Comparison of ENCODE assay signal across 30 cellular contexts in genomic region chr1:228653748-228654147, GRCh38.
DNase-seq lines count a peak whose midpoint lies in the region; FAIRE-seq and TF ChIP-seq lines count a peak whose summit lies in the region.
"Had no signal": no experiment of that assay in that cellular context is flagged by ENCODE, and none has a peak within 500 bp of the region (broad histone marks: within the 10 kb centered on the region; RNA-seq: fewer than 3 reads in every experiment).

No MANE protein-coding gene starts in this region.

- H3K4me3 ChIP-seq in HEK293 (ENCODE audit: low read depth, low read length) = no peak overlapping the region
- H3K4me3 ChIP-seq: A549; BLaER1; BLaER1 treated with 17β-estradiol and CSF1 and Interleukin-3, amounts not matched to agents 10 nM and 100 nM had no signal

- DNase-seq in HEK293T (ENCODE audit: extremely low spot score) (no peak), caudate nucleus (lab: John Stamatoyannopoulos, UW) (no peak), D721Med (ENCODE audit: insufficient read length, low spot score) (no peak)
- DNase-seq: 8988T; ACHN; AML-193; BE2C; C1 segment of cervical spinal cord; Caco-2; Calu3; CD4-positive, alpha-beta memory T cell; CD4-positive, alpha-beta T cell; CD4-positive, CD25-positive, alpha-beta regulatory T cell; CD8-positive, alpha-beta memory T cell; CD8-positive, alpha-beta T cell; COR-L47; DMS 273 treated with DMSO at 0.1 percent for 48 hours; DMS153; DMS53; DMS79; DMS79 treated with DMSO at 0.1 percent for 48 hours; DND-41; EL had no signal

- TF ChIP-seq CTCF in HEK293 (tag by site-specific recombination; IDR thresholded peaks at IDR 0.05) (no peak), D721Med (IDR thresholded peaks at IDR 0.05; ENCODE audit: insufficient read depth, missing control alignments) (no peak)

- POLR2A ChIA-PET in HEK293 (lab: Yijun Ruan, JAX) (interaction anchor here (0.7 kb wide), 1 partner anchor 969 kb away, joined by 3 read pairs; no protein-coding TSS in a partner anchor), HEK293T (lab: Yijun Ruan, JAX) (no interaction called here)

- no peak overlapping the region for H3K27ac ChIP-seq in HEK293 (ENCODE audit: extremely low read depth, low read depth, low read length)
- H3K27ac ChIP-seq in caudate nucleus (ENCODE audit: low read depth, low read length) = no peak overlapping the region
- H3K27ac ChIP-seq: 22Rv1; A549; BLaER1; BLaER1 treated with 17β-estradiol and CSF1 and Interleukin-3, amounts not matched to agents 10 nM and 100 nM; C4-2B had no signal

- FAIRE-seq in D721Med (lab: Jason Lieb, UNC) = no peak
- FAIRE-seq: A204.1 had no signal

- CTCF ChIA-PET in HEK293 (lab: Yijun Ruan, JAX) (interaction anchor here (1.0 kb wide), 1 partner anchor 11 kb away, joined by 9 read pairs; no protein-coding TSS in a partner anchor), HEK293T (lab: Yijun Ruan, JAX) (no interaction called here)

- no peaks in the 10 kb centered on the region for H3K9me3 ChIP-seq in HEK293 (ENCODE audit: control insufficient read depth, insufficient read depth, low read depth, low read length)
- H3K9me3 ChIP-seq: A549, BE2C, BLaER1, Caco-2 had no signal

- H3K4me1 ChIP-seq in HEK293 (ENCODE audit: control insufficient read depth, insufficient read depth, low read length) = peaks cover 2% of the 10 kb centered on the region; the same call in 1 of the 2 replicates
- H3K4me1 ChIP-seq: BE2C, BLaER1, Caco-2 had no signal

- H3K36me3 ChIP-seq in HEK293 (ENCODE audit: control insufficient read depth in 2 of 2, insufficient read depth in 1 of 2, low read length in 2 of 2) = peaks cover 0 to 7% of the 10 kb centered on the region in 2 experiments; a peak in 1 of 3 replicates
- H3K36me3 ChIP-seq: BE2C; BLaER1; BLaER1 treated with 17β-estradiol and CSF1 and Interleukin-3, amounts not matched to agents 10 nM and 100 nM had no signal

TF ChIP-seq in HEK293, 187 proteins besides CTCF, POLR2A, EP300 and RAD21:
- TF ChIP-seq SCRT2 (tag by site-specific recombination; IDR thresholded peaks at IDR 0.05) = peak; percentile 89
- no peak for TF ChIP-seq ZNF555 (tag by site-specific recombination; conservative IDR thresholded peaks at IDR 0.05)
- TF ChIP-seq TCF7L2 (IDR thresholded peaks at IDR 0.05; ENCODE audit: borderline replicate concordance, low read depth, low read length) = no peak
- no peak for TF ChIP-seq ZNF302 (tag by site-specific recombination; IDR thresholded peaks at IDR 0.05; ENCODE audit: low read depth)
- TF ChIP-seq SCRT1 (tag by site-specific recombination; IDR thresholded peaks at IDR 0.05; ENCODE audit: borderline replicate concordance) = 0 out of 2 replicates have a peak, but pooled peaks have one; percentile 81
- TF ChIP-seq ZNF362 (tag by site-specific recombination; IDR thresholded peaks at IDR 0.05) = 0 out of 2 replicates have a peak, but pooled peaks have one; percentile 17

TF ChIP-seq in HEK293T, 16 proteins besides CTCF, POLR2A, EP300 and RAD21:
- TF ChIP-seq ARNT (IDR thresholded peaks at IDR 0.05) = no peak
- 0 out of 2 replicates have a peak, but pooled peaks have one; percentile 27 for TF ChIP-seq PKNOX1 (IDR thresholded peaks at IDR 0.05)
- TF ChIP-seq SUZ12 (IDR thresholded peaks at IDR 0.05) = no peak
